29 cellular contexts compared by ENCODE assay signal in the genomic region with DNA sequence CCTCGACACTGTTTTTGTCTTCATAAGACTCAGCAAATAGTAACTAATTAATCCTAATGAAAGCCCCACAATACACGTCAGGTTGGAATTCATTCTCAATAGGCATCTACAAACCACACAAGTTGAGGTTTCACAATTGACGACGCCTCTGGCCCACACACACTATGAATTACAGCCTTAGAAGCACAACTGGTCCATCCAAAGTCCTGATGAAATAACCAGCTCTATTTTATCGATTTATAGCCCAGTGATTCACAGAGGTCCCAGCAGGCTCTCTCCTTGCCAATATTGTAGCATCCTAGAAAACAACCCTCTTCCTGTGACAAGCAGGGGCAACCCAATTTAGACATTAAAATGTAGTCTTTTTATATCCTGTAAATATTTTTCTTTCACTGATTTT.
"Had no signal": no experiment of that assay in that cellular context is flagged by ENCODE, and none has a peak within 500 bp of the region (broad histone marks: within the 10 kb centered on the region; RNA-seq: fewer than 3 reads in every experiment).

No MANE protein-coding gene starts in this region.

- H3K27me3 Mint-ChIP-seq: activated CD4-positive, alpha-beta memory T cell treated with anti-CD3 and anti-CD28 coated beads for 36 hours; activated CD4-positive, alpha-beta T cell treated with anti-CD3 and anti-CD28 coated beads for 36 hours; activated naive CD4-positive, alpha-beta T cell treated with anti-CD3 and anti-CD28 coated beads, Interleukin-2, amount 10 ng/mL, durations not matched to agents 7 days and 5 days; activated naive CD8-positive, alpha-beta T cell; activated naive CD8-positive, alpha-beta T cell treated with anti-CD3 and anti-CD28 coated beads, Interleukin-2, amount 50 U/mL, for 24 hours had no signal

- H3K4me1 Mint-ChIP-seq: activated naive CD4-positive, alpha-beta T cell treated with anti-CD3 and anti-CD28 coated beads, Interleukin-2, amount 10 ng/mL, durations not matched to agents 7 days and 5 days had no signal

- ATAC-seq: activated CD4-positive, alpha-beta T cell treated with anti-CD3 and anti-CD28 coated beads for 36 hours; activated CD4-positive, CD25-positive, alpha-beta regulatory T cell treated with anti-CD3 and anti-CD28 coated beads, Interleukin-2, amount 50 U/mL, for 24 hours; activated naive CD8-positive, alpha-beta T cell treated with anti-CD3 and anti-CD28 coated beads, Interleukin-2, amount 50 U/mL, for 24 hours; Panc1; WTC11 had no signal

- H3K4me3 ChIP-seq: ascending aorta, cardiac muscle cell, SJCRH30, SK-N-MC had no signal

- H3K36me3 ChIP-seq: ascending aorta, cardiac muscle cell, SJCRH30 had no signal

- H3K4me2 ChIP-seq: KMS-11 had no signal

- H3K4me3 Mint-ChIP-seq: activated CD4-positive, alpha-beta memory T cell treated with anti-CD3 and anti-CD28 coated beads for 36 hours; activated CD4-positive, alpha-beta T cell treated with anti-CD3 and anti-CD28 coated beads for 36 hours; activated naive CD4-positive, alpha-beta T cell treated with anti-CD3 and anti-CD28 coated beads, Interleukin-2, amount 10 ng/mL, durations not matched to agents 7 days and 5 days; activated naive CD8-positive, alpha-beta T cell; activated naive CD8-positive, alpha-beta T cell treated with anti-CD3 and anti-CD28 coated beads, Interleukin-2, amount 50 U/mL, for 24 hours; T-helper 2 cell treated with Interferon-gamma antibody and Interleukin-4, amounts not matched to agents 5 μg/mL and 100 μg/mL, for 36 hours; WTC11 had no signal

- H3K27ac ChIP-seq: ascending aorta, cardiac muscle cell, KMS-11, SJCRH30, SK-N-MC had no signal

- H3K27ac Mint-ChIP-seq: activated CD4-positive, alpha-beta memory T cell treated with anti-CD3 and anti-CD28 coated beads for 36 hours; activated CD4-positive, alpha-beta T cell treated with anti-CD3 and anti-CD28 coated beads for 36 hours; activated naive CD4-positive, alpha-beta T cell treated with anti-CD3 and anti-CD28 coated beads, Interleukin-2, amount 10 ng/mL, durations not matched to agents 7 days and 5 days; activated naive CD8-positive, alpha-beta T cell; activated naive CD8-positive, alpha-beta T cell treated with anti-CD3 and anti-CD28 coated beads, Interleukin-2, amount 50 U/mL, for 24 hours; T-helper 2 cell treated with Interferon-gamma antibody and Interleukin-4, amounts not matched to agents 5 μg/mL and 100 μg/mL, for 36 hours; WTC11 had no signal

- H3K36me3 Mint-ChIP-seq: activated CD4-positive, alpha-beta memory T cell treated with anti-CD3 and anti-CD28 coated beads for 36 hours; activated naive CD4-positive, alpha-beta T cell treated with anti-CD3 and anti-CD28 coated beads, Interleukin-2, amount 10 ng/mL, durations not matched to agents 7 days and 5 days; WTC11 had no signal

- H3K27me3 ChIP-seq: ascending aorta, cardiac muscle cell, SJCRH30 had no signal

- H3K4me1 ChIP-seq: ascending aorta, SJCRH30 had no signal

- H3K9me3 Mint-ChIP-seq: activated CD4-positive, alpha-beta memory T cell treated with anti-CD3 and anti-CD28 coated beads for 36 hours; activated naive CD4-positive, alpha-beta T cell treated with anti-CD3 and anti-CD28 coated beads, Interleukin-2, amount 10 ng/mL, durations not matched to agents 7 days and 5 days; WTC11 had no signal

- DNase-seq: activated CD4-positive, alpha-beta memory T cell treated with anti-CD3 and anti-CD28 coated beads for 36 hours; activated CD4-positive, alpha-beta T cell treated with anti-CD3 and anti-CD28 coated beads for 36 hours; activated CD4-positive, alpha-beta T cell treated with anti-CD3 and anti-CD28 coated beads, Interleukin-2, amount 50 U/mL, for 1 hour; activated CD8-positive, alpha-beta memory T cell treated with anti-CD3 and anti-CD28 coated beads, Interleukin-2, amount 50 U/mL, for 4 hours; activated effector memory CD4-positive, alpha-beta T cell treated with Interleukin-2 at 50 U/mL for 16 hours; activated naive CD4-positive, alpha-beta T cell treated with anti-CD3 and anti-CD28 coated beads, Interleukin-2, amount 10 ng/mL, durations not matched to agents 7 days and 5 days; activated naive CD8-positive, alpha-beta T cell treated with anti-CD3 and anti-CD28 coated beads, Interleukin-2, amount 50 U/mL, for 24 hours; activated T-cell treated with anti-CD3 and anti-CD28 coated beads for 4 hours; activated T-cell treated with anti-CD3 and anti-CD28 coated beads, Interleukin-2, amount 50 U/mL, for 48 hours; amniotic stem cell; MM.1S; MV-4-11; NCI-H1092; NCI-H1436 treated with DMSO at 0.1 percent for 48 hours; NCI-H1694 treated with DMSO at 0.1 percent for 48 hours; NCI-H2029; NCI-H345; NCI-H524 treated with DMSO at 0.1 percent for 48 hours; SHP77; SJCRH30 had no signal

- H3K9me3 ChIP-seq: ascending aorta, SJCRH30 had no signal

- H3K9ac ChIP-seq: KMS-11 had no signal
